In the genomic region with DNA sequence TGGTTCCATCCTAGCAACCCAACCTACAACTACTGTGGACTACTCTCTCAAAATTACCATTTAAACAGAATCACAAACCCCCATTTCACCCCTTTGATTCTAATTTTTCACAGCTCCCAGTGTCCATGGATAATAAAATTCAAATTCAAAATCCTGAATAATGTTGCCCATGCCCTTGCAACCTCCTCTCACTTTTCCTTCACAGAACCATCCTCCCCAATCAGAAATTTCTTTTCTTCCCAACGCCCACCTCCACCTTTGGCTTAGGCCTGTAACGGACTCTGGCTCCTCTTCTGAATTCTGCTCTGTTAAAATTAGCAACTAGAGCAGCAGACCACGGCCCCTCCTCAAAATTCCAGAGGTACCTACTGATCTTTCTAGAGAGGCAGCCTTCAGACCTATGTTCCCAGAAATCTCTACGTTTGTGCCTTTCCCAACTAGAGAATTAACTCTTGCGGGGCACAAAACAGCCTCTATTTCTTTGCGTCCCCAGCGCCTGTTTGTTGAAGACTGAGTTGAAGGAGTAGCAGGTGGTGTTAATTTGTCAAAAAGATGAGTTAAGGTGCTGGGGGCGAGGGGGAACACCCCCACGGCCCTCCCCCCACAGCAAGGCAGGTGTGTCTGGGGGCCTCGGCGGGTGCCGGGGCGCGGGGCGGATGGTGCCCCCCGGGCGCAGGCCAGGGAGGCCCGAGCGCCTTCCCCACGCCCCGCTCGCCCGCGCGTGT, we compare ENCODE assay signal across 8 cellular contexts. TPM values are rescaled to one million over a fixed set of nuclear protein-coding genes. Genes with fewer than 3 reads are reported as not detected.
DNase-seq lines count a peak whose midpoint lies in the region; ATAC-seq and TF ChIP-seq lines count a peak whose summit lies in the region.

No MANE protein-coding gene starts in this region.

- H2BK5ac ChIP-seq in mesendoderm (ENCODE audit: low read length), result no peak overlapping the region

- peaks cover 0 to 13% (median 7%) of the 10 kb centered on the region in 11 experiments; a peak in 10 of 22 replicates for H3K36me3 ChIP-seq in BLaER1 treated with 17β-estradiol and CSF1 and Interleukin-3, amounts not matched to agents 10 nM and 100 nM
- no peaks in the 10 kb centered on the region for H3K36me3 ChIP-seq in mesendoderm (ENCODE audit: control insufficient read depth, insufficient read depth, low read length)

- H3K4me1 ChIP-seq in BLaER1 treated with 17β-estradiol and CSF1 and Interleukin-3, amounts not matched to agents 10 nM and 100 nM, result peaks cover 16 to 34% (median 26%) of the 10 kb centered on the region in 10 experiments
- no peaks in the 10 kb centered on the region for H3K4me1 ChIP-seq in mesendoderm (ENCODE audit: control insufficient read depth, low read depth, low read length)

- H3K4me1 Mint-ChIP-seq in HFFc6 (ENCODE audit: low read depth), result peaks cover 47% of the 10 kb centered on the region

- H4K5ac ChIP-seq in mesendoderm (ENCODE audit: low read length), result no peak overlapping the region

- WGBS in mesendoderm (ENCODE audit: extremely low coverage, insufficient coverage, low lambda C conversion rate), result no CpG with 5 or more reads among the region's 25 CpGs

- H3K27ac Mint-ChIP-seq in HFFc6, result peak overlapping the region; percentile 88

- no peak overlapping the region for H2AK5ac ChIP-seq in mesendoderm (ENCODE audit: low read length)

- peak overlapping the region; percentile 94 for H3K56ac ChIP-seq in mesendoderm (ENCODE audit: low read length)

- no peaks in the 10 kb centered on the region for H3K9me3 Mint-ChIP-seq in HFFc6

- intact Hi-C loops in posterior cingulate gyrus (cut with DNase I), result no loop called here

- ATAC-seq in HG02623 (IDR thresholded peaks at IDR 0.05; ENCODE audit: unreplicated experiment), result no peak

- peak overlapping the region; percentile 93 to 99 (median 97) for H3K9ac ChIP-seq in BLaER1 treated with 17β-estradiol and CSF1 and Interleukin-3, amounts not matched to agents 10 nM and 100 nM
- peak overlapping the region; percentile 91 for H3K9ac ChIP-seq in mesendoderm (ENCODE audit: low read length)

- H3K79me2 ChIP-seq in mesendoderm (ENCODE audit: control insufficient read depth, insufficient read depth, low read length), result peaks cover 3% of the 10 kb centered on the region

- H3K4ac ChIP-seq in mesendoderm (ENCODE audit: low read depth, low read length), result no peak overlapping the region

- peak overlapping the region; percentile 77 to 93 (median 85) for H3K4me3 ChIP-seq in BLaER1 treated with 17β-estradiol and CSF1 and Interleukin-3, amounts not matched to agents 10 nM and 100 nM
- H3K4me3 ChIP-seq in astrocyte of the spinal cord (ENCODE audit: low read depth, low read length), result peak overlapping the region; percentile 64
- H3K4me3 ChIP-seq in mesendoderm (ENCODE audit: low read length), result peak overlapping the region; percentile 78

- no peak overlapping the region for H2BK15ac ChIP-seq in mesendoderm (replicated peaks; ENCODE audit: low read depth)

- H3K4me3 Mint-ChIP-seq in HFFc6, result peak overlapping the region; percentile 85

- no peaks in the 10 kb centered on the region for H3K9me3 ChIP-seq in BLaER1 treated with 17β-estradiol and CSF1 and Interleukin-3, amounts not matched to agents 10 nM and 100 nM (replicated peaks in 1 of 11)

- H3K36me3 Mint-ChIP-seq in HFFc6 (ENCODE audit: low read depth), result peaks cover 8% of the 10 kb centered on the region; the same call in 1 of the 2 replicates

- H3K27me3 ChIP-seq in BLaER1 treated with 17β-estradiol and CSF1 and Interleukin-3, amounts not matched to agents 10 nM and 100 nM, result no peaks in the 10 kb centered on the region
- H3K27me3 ChIP-seq in mesendoderm (ENCODE audit: insufficient read depth, low read length, poor library complexity), result no peaks in the 10 kb centered on the region

- TF ChIP-seq CTCF in HFFc6 (IDR thresholded peaks at IDR 0.05), result no peak; the same call in 1 of the 2 replicates
- TF ChIP-seq CTCF in astrocyte of the spinal cord (IDR thresholded peaks at IDR 0.05; ENCODE audit: low read depth, low read length), result no peak

- H3K18ac ChIP-seq in mesendoderm (ENCODE audit: low read length), result peak overlapping the region; percentile 53

- peaks cover 5% of the 10 kb centered on the region for H3K79me1 ChIP-seq in mesendoderm (ENCODE audit: low read length)

- no peaks in the 10 kb centered on the region; the same call in 1 of the 2 replicates for H3K27me3 Mint-ChIP-seq in HFFc6 (ENCODE audit: insufficient read depth)

- no peak overlapping the region for H2BK120ac ChIP-seq in mesendoderm (ENCODE audit: low read depth, low read length)

- in situ Hi-C loops in astrocyte of the spinal cord (cut with HindIII; ENCODE audit: low sequenced_read_pairs), result no loop called here

- DNase-seq in HFFc6, result no peak
- no peak for DNase-seq in astrocyte of the spinal cord (ENCODE audit: low read depth, low spot score)
- DNase-seq in mesendoderm, result peak; percentile 61
- DNase-seq in midbrain (lab: John Stamatoyannopoulos, UW), result no peak
- DNase-seq in posterior cingulate gyrus, result no peak
- no peak for DNase-seq in NOMO-1 treated with dmso at 0.1 percent for 144 hours (lab: John Stamatoyannopoulos, UW; ENCODE audit: unreplicated experiment)

- no peak overlapping the region for H3K23ac ChIP-seq in mesendoderm (ENCODE audit: low read length)

- no peak overlapping the region for H4K8ac ChIP-seq in mesendoderm (ENCODE audit: low read depth, low read length)

- peak overlapping the region; percentile 91 to 99 (median 96) for H3K27ac ChIP-seq in BLaER1 treated with 17β-estradiol and CSF1 and Interleukin-3, amounts not matched to agents 10 nM and 100 nM
- no peak overlapping the region for H3K27ac ChIP-seq in mesendoderm (ENCODE audit: low read depth, low read length)

- peaks cover 0 to 34% (median 24%) of the 10 kb centered on the region in 11 experiments; a peak in 12 of 22 replicates for H4K20me1 ChIP-seq in BLaER1 treated with 17β-estradiol and CSF1 and Interleukin-3, amounts not matched to agents 10 nM and 100 nM

- peak overlapping the region; percentile 87 to 98 (median 91) for H3K4me2 ChIP-seq in BLaER1 treated with 17β-estradiol and CSF1 and Interleukin-3, amounts not matched to agents 10 nM and 100 nM
- peak overlapping the region; percentile 66 for H3K4me2 ChIP-seq in mesendoderm (ENCODE audit: low read length)

RNA-seq across cellular contexts. Expression of gene MAP3K20, which starts 0.4 kb away (rescaled TPM):
- total RNA-seq in HFFc6 (2021; fragmentation: NEBNext Ultra II Directional; extraction: Animal tissue kit (Norgen Biotek cat#: 25700)), result 100 to 1,000 TPM; 126 to 150 (median 134) TPM
- polyA plus RNA-seq in mesendoderm (2013, experiment 1 of 2), result 9.1 TPM
- 9.1 TPM for polyA plus RNA-seq in mesendoderm (2013, experiment 2 of 2)
